Comparison of ENCODE assay signal across 9 cellular contexts in the genomic region with DNA sequence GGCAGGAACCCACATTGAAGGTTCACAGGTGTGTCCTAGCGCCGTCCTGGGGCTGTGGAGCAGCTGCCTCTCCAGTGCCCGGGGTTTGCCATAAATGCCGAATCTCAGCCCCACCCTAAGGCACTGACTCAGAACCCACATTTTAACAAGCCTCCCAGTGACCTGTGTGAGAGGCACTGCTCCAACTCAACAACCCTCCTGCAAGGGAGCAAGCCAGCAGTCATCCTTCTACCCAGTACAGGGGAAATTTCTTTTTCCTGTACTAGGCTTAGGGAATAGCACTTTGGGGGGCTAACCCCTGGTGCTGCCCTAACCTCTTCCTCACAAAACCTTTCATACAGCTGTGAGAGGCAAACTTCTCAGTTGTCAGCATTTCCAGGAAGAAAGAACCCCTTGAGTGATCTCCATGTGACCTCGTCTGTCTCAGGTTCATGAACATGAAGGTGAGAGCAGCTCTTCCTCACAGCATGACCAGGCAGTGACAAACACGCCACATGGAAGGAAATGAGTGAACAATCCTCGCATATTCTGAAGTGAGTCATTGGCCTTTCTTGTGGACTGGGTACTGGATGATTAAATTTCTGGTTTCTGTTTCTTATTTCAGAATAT. TPM values are rescaled to one million over a fixed set of nuclear protein-coding genes. Genes with fewer than 3 reads are reported as not detected.
A peak's percentile ranks its signal among the peaks of the same experiment; 100 is the strongest.
DNase-seq lines count a peak whose midpoint lies in the region; ATAC-seq, FAIRE-seq and TF ChIP-seq lines count a peak whose summit lies in the region.
"Had no signal": no experiment of that assay in that cellular context is flagged by ENCODE, and none has a peak within 500 bp of the region (broad histone marks: within the 10 kb centered on the region; RNA-seq: fewer than 3 reads in every experiment).

No MANE protein-coding gene starts in this region.

- H2AFZ ChIP-seq in K562 (ENCODE audit: low read depth, low read length), result no peak overlapping the region

- H3K4me1 ChIP-seq in K562 (replicated peaks in 1 of 2; ENCODE audit: control insufficient read depth in 2 of 2, insufficient read depth in 2 of 2, low read length in 2 of 2) (no peaks in the 10 kb centered on the region), prostate gland (replicated peaks) (no peaks in the 10 kb centered on the region)

- in situ Hi-C loops in K562 (cut with MboI), result no loop called here

- H3K27me3 ChIP-seq in K562 (ENCODE audit: control insufficient read depth in 2 of 2, insufficient read depth in 2 of 2, low read length in 2 of 2), result peaks cover 5 to 48% of the 10 kb centered on the region in 2 experiments
- H3K27me3 ChIP-seq in prostate gland (replicated peaks; ENCODE audit: insufficient read depth), result no peaks in the 10 kb centered on the region

- POLR2A ChIA-PET in K562 (lab: Yijun Ruan, JAX), result interaction anchor here (1.0 kb wide), 1 partner anchor 120 kb away, joined by 5 read pairs; no protein-coding TSS in a partner anchor

- peak overlapping the region in 2 of 4 donors; percentile 77 to 87 for H3K4me3 Mint-ChIP-seq in IgD-negative memory B cell

- FAIRE-seq in GM12892 (lab: Jason Lieb, UNC) (peak; percentile 96), K562 (lab: Jason Lieb, UNC) (no peak)

- BruUV-seq in K562 (replicated peaks; lab: Mats Ljungman, UMichigan), result no TSS peak

- CTCF ChIA-PET in K562 (lab: Yijun Ruan, JAX; ENCODE audit: low intra/inter-chr PET ratio), result no interaction called here

- H3K9me1 ChIP-seq in K562 (ENCODE audit: control insufficient read depth, insufficient read depth, low read length), result no peaks in the 10 kb centered on the region

- no peaks in the 10 kb centered on the region for H3K36me3 Mint-ChIP-seq in IgD-negative memory B cell

- ATAC-seq in GM21723 (IDR thresholded peaks at IDR 0.05; ENCODE audit: unreplicated experiment) (peak; percentile 73), K562 (no peak)

- DNase-seq in GM12892 (ENCODE audit: insufficient read length) (no peak), K562 (ENCODE audit: extremely low read depth in 1 of 4, low spot score in 3 of 4) (no peak), prostate gland (ENCODE audit: low spot score) (peak; percentile 78), NCI-H2107 treated with DMSO at 0.1 percent for 48 hours (lab: John Stamatoyannopoulos, UW; ENCODE audit: unreplicated experiment) (no peak), SK-N-DZ (ENCODE audit: low spot score) (no peak)
- DNase-seq in effector CD8-positive, alpha-beta T cell (lab: John Stamatoyannopoulos, UW), result no peak
- DNase-seq: right cardiac atrium had no signal

- no peaks in the 10 kb centered on the region for H3K79me2 ChIP-seq in K562 (ENCODE audit: control insufficient read depth, insufficient read depth, low read length)

- peaks cover 33 to 36% (median 36%) of the 10 kb centered on the region in 3 donors for H3K4me1 Mint-ChIP-seq in IgD-negative memory B cell

- TF ChIP-seq EP300 in K562 (IDR thresholded peaks at IDR 0.05; ENCODE audit: low read length), result no peak

- WGBS in K562 (ENCODE audit: insufficient coverage, low coverage, missing lambda C conversion rate), result 1% methylated on average over 6 of the region's 7 CpGs
- 37% methylated on average over 7 of the region's 7 CpGs for WGBS in prostate gland

- TF ChIP-seq POLR2A in GM12892 (IDR thresholded peaks at IDR 0.05; ENCODE audit: low read depth, low read length), result peak; percentile 25; the same call in 1 of the 2 replicates
- no peak for TF ChIP-seq POLR2A in K562 (conservative IDR thresholded peaks at IDR 0.05)
- TF ChIP-seq POLR2A in prostate gland (IDR thresholded peaks at IDR 0.05), result peak; percentile 50

- TF ChIP-seq RAD21 in K562 (CRISPR knock-in tag; conservative IDR thresholded peaks at IDR 0.05 in 1 of 2, IDR thresholded peaks at IDR 0.05 in 1 of 2), result no peak

- TF ChIP-seq CTCF in K562 (IDR thresholded peaks at IDR 0.05 in 2 of 3, conservative IDR thresholded peaks at IDR 0.05 in 1 of 3; ENCODE audit: insufficient read depth in 2 of 3, low read depth in 1 of 3, low read length in 3 of 3) (no peak), prostate gland (IDR thresholded peaks at IDR 0.05) (no peak)

- H3K36me3 ChIP-seq in K562 (ENCODE audit: control insufficient read depth, insufficient read depth, low read length), result no peaks in the 10 kb centered on the region
- no peaks in the 10 kb centered on the region for H3K36me3 ChIP-seq in prostate gland

- intact Hi-C loops in K562 (cut with micrococcal nuclease) (no loop called here), prostate gland (cut with DNase I) (no loop called here)

- H3K4me3 ChIP-seq in K562 (no peak overlapping the region), prostate gland (no peak overlapping the region)

- peak overlapping the region in 2 of 3 donors; percentile 60 to 67 for H3K27ac Mint-ChIP-seq in IgD-negative memory B cell

- H4K20me1 ChIP-seq in K562 (replicated peaks; ENCODE audit: control insufficient read depth, insufficient read depth, low read length), result no peaks in the 10 kb centered on the region

- H3K9me3 Mint-ChIP-seq in IgD-negative memory B cell, result no peaks in the 10 kb centered on the region

- no peak overlapping the region for H3K9ac ChIP-seq in K562 (ENCODE audit: insufficient read depth in 1 of 2, low read depth in 2 of 2, low read length in 2 of 2)

- no peaks in the 10 kb centered on the region for H3K27me3 Mint-ChIP-seq in IgD-negative memory B cell

- H3K9me3 ChIP-seq in K562 (replicated peaks; ENCODE audit: control insufficient read depth, insufficient read depth, low read depth, low read length) (no peaks in the 10 kb centered on the region), prostate gland (no peaks in the 10 kb centered on the region)

- no peak overlapping the region for H3K4me2 ChIP-seq in K562 (ENCODE audit: insufficient read depth, low read length)

- no peak overlapping the region for H3K27ac ChIP-seq in K562 (ENCODE audit: extremely low read depth, low read depth, low read length)
- peak overlapping the region; percentile 2 to 47 for H3K27ac ChIP-seq in prostate gland

TF ChIP-seq in K562, 482 proteins besides CTCF, POLR2A, EP300 and RAD21:
- peak; percentile 55 for TF ChIP-seq FOSL1 (tag; conservative IDR thresholded peaks at IDR 0.05)
- TF ChIP-seq RB1 (IDR thresholded peaks at IDR 0.05; ENCODE audit: low read depth), result no peak
- TF ChIP-seq, protein P1, sequence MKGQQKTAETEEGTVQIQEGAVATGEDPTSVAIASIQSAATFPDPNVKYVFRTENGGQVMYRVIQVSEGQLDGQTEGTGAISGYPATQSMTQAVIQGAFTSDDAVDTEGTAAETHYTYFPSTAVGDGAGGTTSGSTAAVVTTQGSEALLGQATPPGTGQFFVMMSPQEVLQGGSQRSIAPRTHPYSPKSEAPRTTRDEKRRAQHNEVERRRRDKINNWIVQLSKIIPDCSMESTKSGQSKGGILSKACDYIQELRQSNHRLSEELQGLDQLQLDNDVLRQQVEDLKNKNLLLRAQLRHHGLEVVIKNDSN (CRISPR knock-in tag; IDR thresholded peaks at IDR 0.05), result 0 out of 2 replicates have a peak, but pooled peaks have one; percentile 15

RNA-seq across cellular contexts. Expression of a gene that starts 11.4 kb away (rescaled TPM):
- polyA plus RNA-seq in GM12892 (2012; ENCODE audit: missing spikeins), result 3.5 TPM
- 2.7 TPM for polyA plus RNA-seq in IgD-negative memory B cell
- 0.93 and 1.4 TPM in 2 replicates for total RNA-seq in K562 (2011; cell fraction: chromatin; rRNA removed; ENCODE audit: low replicate concordance)
- total RNA-seq in K562 (2011; cell fraction: nucleolus; rRNA removed), result 1.2 and 1.3 TPM in 2 replicates
- total RNA-seq in K562 (2011; cell fraction: nucleoplasm; rRNA removed), result 0.73 and 1.5 TPM in 2 replicates
- 2.8 and 4.2 TPM in 2 replicates for total RNA-seq in K562 (2014; rRNA removed)
- 4.8 and 6.9 TPM in 2 replicates for total RNA-seq in K562 (2014; rRNA removed; fragmentation: Illumina TruSeq; extraction: Trizol)
- total RNA-seq in K562 (2015; rRNA removed; fragmentation: Illumina TruSeq; extraction: Trizol), result 2.1 and 2.8 TPM in 2 replicates
- 3.6 and 3.8 TPM in 2 replicates for total RNA-seq in K562 (2021)
- polyA plus RNA-seq in K562 (2011; rRNA removed), result 1.8 and 2.0 TPM in 2 replicates
- 0.75 and 1.1 TPM in 2 replicates for polyA plus RNA-seq in K562 (2011; cell fraction: cytosol; rRNA removed)
- 0.97 and 1.2 TPM in 2 replicates for polyA plus RNA-seq in K562 (2011; cell fraction: nucleus; rRNA removed)
- polyA plus RNA-seq in K562 (2012), result 1.4 and 2.7 TPM in 2 replicates
- polyA plus RNA-seq in K562 (2014; fragmentation: Illumina TruSeq; extraction: Trizol), result 3.2 and 3.6 TPM in 2 replicates
- 1 to 10 TPM; 5.4 to 6.3 TPM for polyA plus RNA-seq in K562 (2014; fragmentation: Nextera tagmentation; extraction: Ambion mirVana)
- polyA plus RNA-seq in K562 (2014; rRNA removed), result 4.0 and 5.4 TPM in 2 replicates
- polyA minus RNA-seq in K562 (2011; rRNA and poly(A)+ RNA removed), result 0.60 and 1.4 TPM in 2 replicates
- polyA minus RNA-seq in K562 (2011; cell fraction: cytosol; rRNA and poly(A)+ RNA removed), result 0.57 and 3.0 TPM in 2 replicates
- polyA minus RNA-seq in K562 (2011; cell fraction: nucleus; rRNA and poly(A)+ RNA removed), result 0.67 and 2.1 TPM in 2 replicates
- 10 to 100 TPM; 22.9 to 52.8 TPM for total RNA-seq in prostate gland
- polyA plus RNA-seq in SK-N-DZ (2014; cell fraction: cytosol; rRNA removed), result 0.77 and 1.7 TPM in 2 replicates
- polyA plus RNA-seq in SK-N-DZ (2014; cell fraction: nucleus; rRNA removed), result 1.3 and 1.6 TPM in 2 replicates
